1 cellular context compared by ENCODE assay signal in the genomic region with DNA sequence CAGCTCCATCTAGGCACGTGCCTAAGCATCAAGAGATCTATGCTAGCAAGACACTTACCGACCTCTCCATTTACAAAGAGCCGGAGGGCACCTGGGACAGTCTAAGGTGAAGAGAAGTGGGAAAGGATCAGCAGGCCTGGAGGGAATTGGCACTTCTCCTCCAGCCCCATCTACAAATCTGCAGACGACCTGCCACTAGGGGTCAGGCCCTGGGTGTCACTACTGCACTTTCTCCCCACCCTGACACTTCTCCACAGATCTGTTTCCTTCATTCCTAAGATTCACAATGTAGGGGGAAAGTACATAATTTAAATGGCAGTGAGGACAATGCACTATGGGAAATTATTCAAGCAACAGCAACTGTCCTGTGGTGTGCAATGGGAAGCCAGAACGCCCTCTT.
TF ChIP-seq lines count a peak whose summit lies in the region.

No MANE protein-coding gene starts in this region.

TF ChIP-seq in HepG2, 621 proteins besides CTCF, POLR2A, EP300 and RAD21:
- TF ChIP-seq EED (CRISPR knock-in tag; IDR thresholded peaks at IDR 0.05), result no peak
- peak; percentile 12; the same call in 1 of the 2 replicates for TF ChIP-seq STAG1 (CRISPR knock-in tag; IDR thresholded peaks at IDR 0.05)
